1 cellular context compared by ENCODE assay signal in genomic region chr20:49231461-49231860, GRCh38.
TF ChIP-seq lines count a peak whose summit lies in the region.

No MANE protein-coding gene starts in this region.

TF ChIP-seq in IMR-90, 13 proteins besides CTCF, POLR2A, EP300 and RAD21 (continued from another document):
- no peak for TF ChIP-seq USF2 (IDR thresholded peaks at IDR 0.05; ENCODE audit: low read depth, low read length)
- no peak for TF ChIP-seq MAZ (IDR thresholded peaks at IDR 0.05; ENCODE audit: borderline replicate concordance, low read depth, low read length)
- no peak for TF ChIP-seq CHD1 (IDR thresholded peaks at IDR 0.05; ENCODE audit: low read depth, low read length)
- no peak for TF ChIP-seq BHLHE40 (IDR thresholded peaks at IDR 0.05; ENCODE audit: low read depth, low read length)
- no peak for TF ChIP-seq ELK1 (IDR thresholded peaks at IDR 0.05; ENCODE audit: borderline replicate concordance, low read depth, low read length)
- TF ChIP-seq RCOR1 (IDR thresholded peaks at IDR 0.05; ENCODE audit: insufficient replicate concordance, low read length) = no peak
- no peak for TF ChIP-seq RFX5 (IDR thresholded peaks at IDR 0.05; ENCODE audit: low read depth, low read length)
- no peak for TF ChIP-seq FOS (IDR thresholded peaks at IDR 0.05; ENCODE audit: low read depth, low read length)
- TF ChIP-seq CEBPB (IDR thresholded peaks at IDR 0.05; ENCODE audit: low read depth, low read length) = no peak
- no peak for TF ChIP-seq MXI1 (IDR thresholded peaks at IDR 0.05; ENCODE audit: borderline replicate concordance, low read depth, low read length)
- no peak for TF ChIP-seq NFE2L2 (IDR thresholded peaks at IDR 0.05; ENCODE audit: low read depth, low read length)
